Comparison of ENCODE assay signal across 9 cellular contexts in the genomic region with DNA sequence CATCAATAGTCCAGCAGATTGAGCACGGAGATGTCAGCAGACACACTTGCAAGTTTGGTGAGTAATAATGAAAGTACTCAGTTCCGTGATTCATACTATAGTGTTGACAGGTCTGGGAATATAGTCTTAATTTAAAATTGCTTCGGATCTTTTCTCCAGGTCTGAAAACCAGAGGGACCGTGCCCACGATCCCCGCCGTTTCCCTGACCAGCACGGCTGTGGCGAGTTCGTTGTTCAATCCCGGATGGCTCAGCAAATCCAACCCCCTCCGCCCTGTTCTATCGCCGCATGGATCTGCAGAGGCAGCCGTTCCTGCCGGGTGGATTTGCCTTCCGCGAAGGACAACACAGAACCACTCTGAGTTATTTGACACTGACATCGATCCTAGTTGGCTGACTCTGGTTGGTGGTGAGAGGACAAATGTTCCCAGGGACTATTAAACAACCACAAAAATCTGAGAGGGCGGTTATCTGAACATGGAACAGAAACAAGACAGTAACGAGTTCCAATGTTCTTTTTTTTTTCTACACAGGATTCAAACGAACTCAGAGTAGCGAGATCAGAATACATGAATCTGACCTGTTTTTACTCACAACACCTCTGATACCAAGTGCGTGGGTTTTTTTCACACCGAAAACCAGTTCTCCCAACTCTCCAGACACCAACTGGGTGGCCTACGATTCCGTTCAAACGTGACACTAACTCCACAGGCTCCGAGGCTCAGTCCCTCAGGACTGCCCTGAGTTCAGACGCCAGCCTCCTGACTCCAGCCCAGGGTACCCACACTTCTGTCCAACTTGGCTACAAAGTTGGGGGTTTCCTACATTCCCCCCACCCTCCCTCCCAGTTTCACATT. TPM values are rescaled to one million over a fixed set of nuclear protein-coding genes. Genes with fewer than 3 reads are reported as not detected.
DNase-seq lines count a peak whose midpoint lies in the region; ATAC-seq, FAIRE-seq and TF ChIP-seq lines count a peak whose summit lies in the region.
"Had no signal": no experiment of that assay in that cellular context is flagged by ENCODE, and none has a peak within 500 bp of the region (broad histone marks: within the 10 kb centered on the region; RNA-seq: fewer than 3 reads in every experiment).

No MANE protein-coding gene starts in this region.

- no peaks in the 10 kb centered on the region for H3K9me2 ChIP-seq in OCI-LY1 (ENCODE audit: low read depth, low read length)

- H3K36me3 Mint-ChIP-seq in natural killer cell = no peaks in the 10 kb centered on the region

- H3K79me2 ChIP-seq in OCI-LY1 (ENCODE audit: insufficient read depth, low read length) = no peaks in the 10 kb centered on the region

- H3K4me1 ChIP-seq in OCI-LY1 (ENCODE audit: insufficient read depth, low read length, severe bottlenecking) (peaks cover 30% of the 10 kb centered on the region), breast epithelium (no peaks in the 10 kb centered on the region), small intestine (ENCODE audit: control insufficient read depth in 2 of 2, insufficient read depth in 1 of 2, low read depth in 1 of 2, low read length in 1 of 2) (peaks cover 0 to 2% of the 10 kb centered on the region in 2 donors)

- H3K4me2 ChIP-seq in OCI-LY1 (ENCODE audit: low read length) = peak overlapping the region; percentile 47

- no peaks in the 10 kb centered on the region for H3K9me3 ChIP-seq in OCI-LY1 (ENCODE audit: low read length)
- no peaks in the 10 kb centered on the region for H3K9me3 ChIP-seq in breast epithelium
- H3K9me3 ChIP-seq in small intestine (ENCODE audit: control insufficient read depth, low read depth) = no peaks in the 10 kb centered on the region

- no peak for FAIRE-seq in small intestine (lab: Jason Lieb, UNC)
- FAIRE-seq: H1 had no signal

- no peak overlapping the region for H3K27ac Mint-ChIP-seq in natural killer cell

- H3K4me3 ChIP-seq in OCI-LY1 (ENCODE audit: low read depth, low read length, poor library complexity, severe bottlenecking) = peak overlapping the region; percentile 18
- H3K4me3 ChIP-seq in breast epithelium = peak overlapping the region; percentile 25 to 60 (median 47)
- H3K4me3 ChIP-seq in small intestine (ENCODE audit: low read depth in 1 of 2, low read length in 2 of 2) = peak overlapping the region in 1 of 2 donors; percentile 23

- peaks cover 21 to 22% of the 10 kb centered on the region in 2 donors for H3K4me1 Mint-ChIP-seq in natural killer cell

- no peak overlapping the region for H3K27ac ChIP-seq in OCI-LY1 (ENCODE audit: low read depth, low read length, poor library complexity, severe bottlenecking)
- peak overlapping the region; percentile 37 to 65 for H3K27ac ChIP-seq in breast epithelium
- H3K27ac ChIP-seq in small intestine (ENCODE audit: low read depth in 1 of 2, low read length in 1 of 2) = peak overlapping the region in 1 of 2 donors; percentile 46

- H3K36me3 ChIP-seq in OCI-LY1 (ENCODE audit: insufficient read depth, low read length) (no peaks in the 10 kb centered on the region), breast epithelium (no peaks in the 10 kb centered on the region), small intestine (ENCODE audit: control insufficient read depth in 2 of 2, insufficient read depth in 2 of 2, low read length in 2 of 2) (no peaks in the 10 kb centered on the region)

- WGBS in small intestine, 3 donors = 53 to 77% (median 56%) methylated on average over 30 of the region's 30 CpGs

- no peaks in the 10 kb centered on the region for H3F3A ChIP-seq in OCI-LY1 (ENCODE audit: insufficient read depth, low read length)

- H3K9ac ChIP-seq in OCI-LY1 (ENCODE audit: low read length) = no peak overlapping the region; the same call in 1 of the 2 replicates

- H3K9me3 Mint-ChIP-seq in natural killer cell = no peaks in the 10 kb centered on the region

- intact Hi-C loops in breast epithelium (cut with DNase I; ENCODE audit: low total_unique reads) (no loop called here), natural killer cell (cut with micrococcal nuclease) (loop anchor here (10.0 kb wide), 1 partner anchor 127 kb away; no protein-coding TSS in a partner anchor)

- no peak for TF ChIP-seq CTCF in OCI-LY1 (IDR thresholded peaks at IDR 0.05; ENCODE audit: low read length)
- TF ChIP-seq CTCF in breast epithelium (IDR thresholded peaks at IDR 0.05) = no peak
- TF ChIP-seq CTCF in natural killer cell (IDR thresholded peaks at IDR 0.05) = no peak

- peak; percentile 79 for DNase-seq in A172 (ENCODE audit: low spot score)
- no peak for DNase-seq in breast epithelium (ENCODE audit: low spot score in 2 of 2)
- no peak for DNase-seq in natural killer cell
- no peak for DNase-seq in NCI-H187 (lab: John Stamatoyannopoulos, UW)
- no peak for DNase-seq in small intestine

- no peak overlapping the region for H2AFZ ChIP-seq in OCI-LY1 (ENCODE audit: low read length)

- peak overlapping the region; percentile 25 for H3K4me3 Mint-ChIP-seq in natural killer cell

- H3K27me3 ChIP-seq in OCI-LY1 (ENCODE audit: insufficient read depth, low read length) = no peaks in the 10 kb centered on the region; the same call in 1 of the 2 replicates
- H3K27me3 ChIP-seq in breast epithelium = no peaks in the 10 kb centered on the region
- no peaks in the 10 kb centered on the region for H3K27me3 ChIP-seq in small intestine (ENCODE audit: control insufficient read depth in 2 of 2, insufficient read depth in 2 of 2, low read length in 2 of 2)

- TF ChIP-seq POLR2A in GM18505 (IDR thresholded peaks at IDR 0.05; ENCODE audit: borderline replicate concordance, extremely low read depth, insufficient read depth, insufficient read length) = no peak
- no peak for TF ChIP-seq POLR2A in breast epithelium (IDR thresholded peaks at IDR 0.05)

- peak; percentile 44 for ATAC-seq in GM18505 (IDR thresholded peaks at IDR 0.05; ENCODE audit: unreplicated experiment)
- ATAC-seq in HG02884 (IDR thresholded peaks at IDR 0.05; ENCODE audit: unreplicated experiment) = peak; percentile 51
- ATAC-seq in natural killer cell = no peak

- peaks cover 0 to 5% of the 10 kb centered on the region in 2 donors for H3K27me3 Mint-ChIP-seq in natural killer cell (ENCODE audit: low read depth in 2 of 2)

- no peaks in the 10 kb centered on the region for H4K20me1 ChIP-seq in OCI-LY1 (ENCODE audit: insufficient read depth, low read length)

RNA-seq across cellular contexts. Expression of gene RBM17, which starts 52.7 kb away (rescaled TPM):
- 56.5 and 70.3 TPM in 2 replicates for total RNA-seq in A172 (2014; rRNA removed; shearing (Covaris generic))
- total RNA-seq in breast epithelium (10 to 100 TPM; 62.4 to 72.4 (median 68.2) TPM), natural killer cell (100 to 1,000 TPM; 120 to 147 (median 147) TPM)
- 10 to 100 TPM; 45.7 to 82.7 (median 65.1) TPM for polyA plus RNA-seq in small intestine

Comparison
In these comparisons a context has a peak if more than half of its experiments do, and no peak if none do; other contexts are left out.
1. ATAC-seq: peak in GM18505 (single experiment) and HG02884 (single experiment); none in natural killer cell (0 of 3).